ENCODE assay signal across 12 cellular contexts in the genomic region with DNA sequence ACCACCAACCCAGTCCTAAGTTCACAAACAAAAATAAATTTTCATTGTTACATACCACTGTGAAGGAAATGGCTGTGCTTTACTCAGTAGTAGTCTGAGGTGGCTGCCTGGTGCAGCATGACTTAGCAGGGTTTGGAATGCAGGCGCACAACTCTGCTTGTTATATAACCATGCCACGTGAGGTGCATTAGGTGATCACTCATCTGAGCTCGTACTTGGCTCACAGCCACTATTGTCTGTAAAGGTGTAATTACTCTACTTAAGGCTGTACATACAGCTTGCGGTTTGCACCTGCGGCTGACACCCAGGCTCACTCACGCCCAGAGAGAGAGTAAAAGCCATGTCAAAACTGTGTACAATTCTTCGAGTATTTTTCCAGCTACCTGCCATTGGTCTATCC.
DNase-seq lines count a peak whose midpoint lies in the region; ATAC-seq and TF ChIP-seq lines count a peak whose summit lies in the region.
"Had no signal": no experiment of that assay in that cellular context is flagged by ENCODE, and none has a peak within 500 bp of the region (broad histone marks: within the 10 kb centered on the region; RNA-seq: fewer than 3 reads in every experiment).

No MANE protein-coding gene starts in this region.

- peak overlapping the region; percentile 1; the same call in 1 of the 2 replicates for H3K27ac ChIP-seq in VCaP

- H3K9me3 Mint-ChIP-seq in mesothelial cell of epicardium = peaks cover 23% of the 10 kb centered on the region

- H3K36me3 Mint-ChIP-seq in mesothelial cell of epicardium = peaks cover 11% of the 10 kb centered on the region
- H3K36me3 Mint-ChIP-seq: activated CD8-positive, alpha-beta memory T cell treated with anti-CD3 and anti-CD28 coated beads, Interleukin-2, amount 10 ng/mL, durations not matched to agents 7 days and 5 days had no signal

- DNase-seq in DMS53 treated with DMSO at 0.1 percent for 48 hours (lab: John Stamatoyannopoulos, UW; ENCODE audit: unreplicated experiment) = peak; percentile 79
- DNase-seq in NCI-H146 (lab: John Stamatoyannopoulos, UW) = peak; percentile 89
- peak in 1 of 2 experiments; percentile 61 for DNase-seq in mesothelial cell of epicardium (ENCODE audit: low spot score in 2 of 2, unreplicated experiment in 2 of 2)
- DNase-seq in anterior cingulate cortex (lab: John Stamatoyannopoulos, UW) = no peak
- DNase-seq in GM19238 (ENCODE audit: insufficient read length, low spot score) = no peak
- DNase-seq: activated CD8-positive, alpha-beta memory T cell treated with anti-CD3 and anti-CD28 coated beads, Interleukin-2, amount 10 ng/mL, durations not matched to agents 7 days and 5 days; aorta; stimulated activated naive CD4-positive, alpha-beta T cell; T1000 had no signal

- peak overlapping the region; percentile 89 for H3K27ac Mint-ChIP-seq in mesothelial cell of epicardium
- H3K27ac Mint-ChIP-seq: activated CD8-positive, alpha-beta memory T cell treated with anti-CD3 and anti-CD28 coated beads, Interleukin-2, amount 10 ng/mL, durations not matched to agents 7 days and 5 days had no signal

- no peaks in the 10 kb centered on the region for H3K27me3 Mint-ChIP-seq in mesothelial cell of epicardium (ENCODE audit: low read depth)

- no peak for ATAC-seq in GM19035 (IDR thresholded peaks at IDR 0.05; ENCODE audit: unreplicated experiment)
- ATAC-seq in GM18502 (IDR thresholded peaks at IDR 0.05; ENCODE audit: poor library complexity, unreplicated experiment) = no peak
- ATAC-seq: activated CD8-positive, alpha-beta memory T cell treated with anti-CD3 and anti-CD28 coated beads, Interleukin-2, amount 10 ng/mL, durations not matched to agents 7 days and 5 days had no signal

- TF ChIP-seq CTCF in VCaP (conservative IDR thresholded peaks at IDR 0.05) = no peak
- no peak for TF ChIP-seq CTCF in mesothelial cell of epicardium (IDR thresholded peaks at IDR 0.05; ENCODE audit: unreplicated experiment)

- H3K4me1 Mint-ChIP-seq in mesothelial cell of epicardium = peaks cover 14% of the 10 kb centered on the region
- H3K4me1 Mint-ChIP-seq: activated CD8-positive, alpha-beta memory T cell treated with anti-CD3 and anti-CD28 coated beads, Interleukin-2, amount 10 ng/mL, durations not matched to agents 7 days and 5 days had no signal

- H3K4me3 Mint-ChIP-seq in mesothelial cell of epicardium = no peak overlapping the region
- H3K4me3 Mint-ChIP-seq: activated CD8-positive, alpha-beta memory T cell treated with anti-CD3 and anti-CD28 coated beads, Interleukin-2, amount 10 ng/mL, durations not matched to agents 7 days and 5 days had no signal

Comparison
In these comparisons a context has a peak if more than half of its experiments do, and no peak if none do; other contexts are left out.
1. DNase-seq: peak in DMS53 treated with DMSO at 0.1 percent for 48 hours (single experiment) and NCI-H146 (single experiment); none in anterior cingulate cortex (0 of 58) and GM19238 (single experiment).